ENCODE assay signal across 20 cellular contexts in the genomic region with DNA sequence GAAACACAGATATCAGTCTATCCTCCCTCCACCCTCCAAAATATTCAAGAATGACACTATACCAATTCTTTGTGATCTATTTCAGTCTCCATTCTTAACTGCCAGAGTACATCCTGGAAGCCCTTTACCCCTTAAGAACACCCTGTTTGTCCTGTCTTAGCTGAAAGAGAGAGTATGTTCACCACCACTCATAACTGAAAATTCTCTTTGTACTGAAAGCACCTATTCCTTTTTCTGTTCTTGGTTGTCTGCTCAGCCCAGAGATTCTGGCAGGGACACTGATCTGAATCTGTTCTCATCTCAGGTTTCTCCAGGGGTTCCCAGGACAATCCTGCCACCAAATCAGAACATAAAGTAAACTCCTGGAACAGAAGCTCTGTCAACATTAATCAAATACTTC. TPM values are rescaled to one million over a fixed set of nuclear protein-coding genes. Genes with fewer than 3 reads are reported as not detected.
DNase-seq lines count a peak whose midpoint lies in the region; ATAC-seq and TF ChIP-seq lines count a peak whose summit lies in the region.
"Had no signal": no experiment of that assay in that cellular context is flagged by ENCODE, and none has a peak within 500 bp of the region (broad histone marks: within the 10 kb centered on the region; RNA-seq: fewer than 3 reads in every experiment).

No MANE protein-coding gene starts in this region.

- H3K9me3 Mint-ChIP-seq in HFFc6 (peaks cover 37% of the 10 kb centered on the region), neural progenitor cell (peaks cover 27% of the 10 kb centered on the region)

- H3K36me3 Mint-ChIP-seq in HFFc6 (ENCODE audit: low read depth) (peaks cover 51% of the 10 kb centered on the region), neural progenitor cell (no peaks in the 10 kb centered on the region)

- H3K9me3 ChIP-seq in Loucy (ENCODE audit: insufficient read depth, low read depth, low read length), result peaks cover 5% of the 10 kb centered on the region; the same call in 1 of the 2 replicates
- H3K9me3 ChIP-seq in osteoblast (ENCODE audit: low read depth, low read length), result no peaks in the 10 kb centered on the region
- H3K9me3 ChIP-seq in neural progenitor cell (ENCODE audit: low read depth), result no peaks in the 10 kb centered on the region

- H3K27me3 Mint-ChIP-seq in HFFc6 (ENCODE audit: insufficient read depth) (no peaks in the 10 kb centered on the region; the same call in 1 of the 2 replicates), neural progenitor cell (ENCODE audit: insufficient read depth, low read depth) (peaks cover 7% of the 10 kb centered on the region)

- H3K27ac Mint-ChIP-seq in HFFc6 (peak overlapping the region; percentile 1; the same call in 1 of the 2 replicates), neural progenitor cell (no peak overlapping the region)
- H3K27ac Mint-ChIP-seq: CD4-positive, alpha-beta T cell; T-helper 1 cell treated with Interleukin-12 subunit alpha and Interleukin-12 subunit beta and Interleukin-4 antibody, amounts not matched to agents 30 μg/mL and 1 μg/mL, for 36 hours had no signal

- no peaks in the 10 kb centered on the region for H3K79me2 ChIP-seq in Loucy (ENCODE audit: insufficient read depth, low read length)
- no peaks in the 10 kb centered on the region for H3K79me2 ChIP-seq in osteoblast (ENCODE audit: insufficient read depth, low read length)
- H3K79me2 ChIP-seq in neural progenitor cell (ENCODE audit: low read depth), result no peaks in the 10 kb centered on the region

- H3K4me1 Mint-ChIP-seq in HFFc6 (ENCODE audit: low read depth) (peaks cover 11% of the 10 kb centered on the region), neural progenitor cell (no peaks in the 10 kb centered on the region)

- H3K9me2 ChIP-seq in Loucy (replicated peaks; ENCODE audit: low read depth, low read length), result no peaks in the 10 kb centered on the region

- H2AFZ ChIP-seq in Loucy (ENCODE audit: low read length) (0 out of 2 replicates have a peak overlapping the region, but pooled peaks have one; percentile 33), osteoblast (ENCODE audit: low read length) (peak overlapping the region; percentile 15), neural progenitor cell (replicated peaks) (no peak overlapping the region)

- DNase-seq in HFFc6 (no peak), osteoblast (ENCODE audit: insufficient read length, low spot score, missing footprints) (no peak), GM10266 (ENCODE audit: extremely low spot score) (no peak), neural progenitor cell (ENCODE audit: low spot score) (no peak)
- DNase-seq: Caco-2; CD4-positive, alpha-beta T cell; DMS 273 treated with DMSO at 0.1 percent for 48 hours; DND-41; Kasumi-1; MM.1S; NCI-H1048; NCI-H1417 treated with DMSO at 0.1 percent for 48 hours; NCI-H187; NCI-H446; NCI-H526; Right ventricle myocardium superior had no signal

- TF ChIP-seq CTCF in HFFc6 (IDR thresholded peaks at IDR 0.05) (no peak), Loucy (conservative IDR thresholded peaks at IDR 0.05; ENCODE audit: low read length) (no peak), osteoblast (IDR thresholded peaks at IDR 0.05; ENCODE audit: extremely low read depth, low read depth, low read length) (no peak), GM10266 (IDR thresholded peaks at IDR 0.05; ENCODE audit: control insufficient read depth, insufficient read depth, low read depth, missing control alignments) (no peak), neural progenitor cell (IDR thresholded peaks at IDR 0.05) (no peak)

- no peak overlapping the region for H3K4me3 ChIP-seq in Loucy (ENCODE audit: low read length, poor library complexity, severe bottlenecking)
- no peak overlapping the region for H3K4me3 ChIP-seq in osteoblast (ENCODE audit: insufficient read depth, low read length)
- H3K4me3 ChIP-seq in neural progenitor cell, result no peak overlapping the region

- no peak overlapping the region for H3K4me3 Mint-ChIP-seq in HFFc6
- H3K4me3 Mint-ChIP-seq in neural progenitor cell, result no peak overlapping the region
- H3K4me3 Mint-ChIP-seq: CD4-positive, alpha-beta T cell; T-helper 1 cell treated with Interleukin-12 subunit alpha and Interleukin-12 subunit beta and Interleukin-4 antibody, amounts not matched to agents 30 μg/mL and 1 μg/mL, for 36 hours had no signal

- no peak overlapping the region for H3K27ac ChIP-seq in osteoblast (ENCODE audit: low read depth, low read length)
- H3K27ac ChIP-seq in neural progenitor cell, result no peak overlapping the region

- no peaks in the 10 kb centered on the region for H3K36me3 ChIP-seq in Loucy (ENCODE audit: insufficient read depth, low read length)
- H3K36me3 ChIP-seq in osteoblast (ENCODE audit: insufficient read depth, low read length), result no peaks in the 10 kb centered on the region
- H3K36me3 ChIP-seq in neural progenitor cell, result no peaks in the 10 kb centered on the region

- H3K9ac ChIP-seq in Loucy (ENCODE audit: low read depth, low read length, poor library complexity, severe bottlenecking) (no peak overlapping the region), neural progenitor cell (no peak overlapping the region)

- H3K4me2 ChIP-seq in Loucy (ENCODE audit: low read depth, low read length, poor library complexity, severe bottlenecking) (no peak overlapping the region), osteoblast (ENCODE audit: insufficient read depth, low read length) (no peak overlapping the region), neural progenitor cell (no peak overlapping the region)

- H4K20me1 ChIP-seq in Loucy (ENCODE audit: insufficient read depth, low read length, poor library complexity, severe bottlenecking) (no peaks in the 10 kb centered on the region), osteoblast (ENCODE audit: insufficient read depth, low read length) (no peaks in the 10 kb centered on the region), neural progenitor cell (ENCODE audit: low read depth) (no peaks in the 10 kb centered on the region)

- H3K27me3 ChIP-seq in Loucy (ENCODE audit: insufficient read depth, low read length, poor library complexity, severe bottlenecking), result no peaks in the 10 kb centered on the region
- H3K27me3 ChIP-seq in osteoblast (ENCODE audit: insufficient read depth, low read length), result no peaks in the 10 kb centered on the region
- no peaks in the 10 kb centered on the region for H3K27me3 ChIP-seq in neural progenitor cell

- ATAC-seq in GM19324 (IDR thresholded peaks at IDR 0.05; ENCODE audit: low FRiP score, unreplicated experiment), result peak; percentile 66
- ATAC-seq in HG03460 (IDR thresholded peaks at IDR 0.05; ENCODE audit: unreplicated experiment), result no peak

- H3F3A ChIP-seq in Loucy (ENCODE audit: low read depth), result no peaks in the 10 kb centered on the region
- no peaks in the 10 kb centered on the region for H3F3A ChIP-seq in neural progenitor cell (ENCODE audit: low read depth)

- H3K4me1 ChIP-seq in Loucy (ENCODE audit: insufficient read depth, low read length, poor library complexity, severe bottlenecking) (no peaks in the 10 kb centered on the region), osteoblast (ENCODE audit: insufficient read depth, low read length) (no peaks in the 10 kb centered on the region), neural progenitor cell (no peaks in the 10 kb centered on the region)
- H3K4me1 ChIP-seq: Caco-2 had no signal

RNA-seq across cellular contexts. Expression of a gene that starts 25.4 kb away (rescaled TPM):
- total RNA-seq in HFFc6 (2021; fragmentation: NEBNext Ultra II Directional; extraction: Animal tissue kit (Norgen Biotek cat#: 25700)), result 10 to 100 TPM; 28.8 to 38.0 (median 32.7) TPM
- total RNA-seq in osteoblast, result 0.29 and 1.1 TPM in 2 replicates
- total RNA-seq in neural progenitor cell (ENCODE audit: low replicate concordance), result not detected in 2 replicates
- total RNA-seq: Right ventricle myocardium superior had no signal

RNA-seq across cellular contexts. Expression of a gene that starts 31.2 kb away (rescaled TPM):
- total RNA-seq in HFFc6 (2021; fragmentation: NEBNext Ultra II Directional; extraction: Animal tissue kit (Norgen Biotek cat#: 25700)), result 1 to 10 TPM in 2 of 6 experiments, under 1 TPM in 3, not detected in 1; 0.33 to 3.3 (median 0.71) TPM
- total RNA-seq in osteoblast (1.1 and 1.2 TPM in 2 replicates), neural progenitor cell (ENCODE audit: low replicate concordance) (not detected in 2 replicates)
- total RNA-seq: Caco-2, Right ventricle myocardium superior had no signal

Comparison
In these comparisons a context has a peak if more than half of its experiments do, and no peak if none do; other contexts are left out.
1. RNA of a gene that starts 25.4 kb away (total RNA-seq): 28.8 to 38.0 TPM in HFFc6; 0.29 to 1.1 TPM in osteoblast and not detected in neural progenitor cell; every median in the first group is over 10 times any median in the second.